1 cellular context compared by ENCODE assay signal in genomic region chr4:8266508-8266907, GRCh38.
TF ChIP-seq lines count a peak whose summit lies in the region.

No MANE protein-coding gene starts in this region.

TF ChIP-seq in HepG2, 621 proteins besides CTCF, POLR2A, EP300 and RAD21 (continued from another document):
- TF ChIP-seq SOX6 (IDR thresholded peaks at IDR 0.05) (no peak), SOX6 (CRISPR knock-in tag; IDR thresholded peaks at IDR 0.05) (no peak), ATF7 (IDR thresholded peaks at IDR 0.05) (peak; percentile 72), ATF7 (CRISPR knock-in tag; IDR thresholded peaks at IDR 0.05) (no peak), CREB1 (IDR thresholded peaks at IDR 0.05) (0 out of 2 replicates have a peak, but pooled peaks have one; percentile 9), CREB1 (CRISPR knock-in tag; IDR thresholded peaks at IDR 0.05) (no peak), PATZ1 (CRISPR knock-in tag; IDR thresholded peaks at IDR 0.05) (no peak), ZNF773 (CRISPR knock-in tag; IDR thresholded peaks at IDR 0.05; ENCODE audit: borderline replicate concordance) (no peak), MTF2 (CRISPR knock-in tag; IDR thresholded peaks at IDR 0.05; ENCODE audit: borderline replicate concordance) (no peak)
TF ChIP-seq in HepG2: peak in this region for 2.
